ENCODE assay signal across 17 cellular contexts in genomic region chr1:150686275-150686674, GRCh38. TPM values are rescaled to one million over a fixed set of nuclear protein-coding genes. Genes with fewer than 3 reads are reported as not detected.
DNase-seq lines count a peak whose midpoint lies in the region; ATAC-seq and TF ChIP-seq lines count a peak whose summit lies in the region.
"Had no signal": no experiment of that assay in that cellular context is flagged by ENCODE, and none has a peak within 500 bp of the region (broad histone marks: within the 10 kb centered on the region; RNA-seq: fewer than 3 reads in every experiment).

No MANE protein-coding gene starts in this region.

- H3K9ac ChIP-seq in colonic mucosa (ENCODE audit: low read depth in 2 of 2, low read length in 2 of 2), result no peak overlapping the region

- H3K36me3 ChIP-seq in colonic mucosa, result no peaks in the 10 kb centered on the region

- POLR2A ChIA-PET in activated CD4-positive, alpha-beta T cell treated with anti-CD3 and anti-CD28 coated beads for 36 hours (lab: Charles Lee), result interaction anchor here (0.6 kb wide), 1 partner anchor 39 kb away, joined by 6 read pairs; no protein-coding TSS in a partner anchor

- ATAC-seq in activated CD4-positive, alpha-beta T cell treated with anti-CD3 and anti-CD28 coated beads for 36 hours, result no peak
- ATAC-seq in stimulated activated effector memory CD8-positive, alpha-beta T cell treated with anti-CD3 and anti-CD28 coated beads, Interleukin-12 subunit alpha, Interleukin-12 subunit beta, amount 100 ng/mL, for 72 hours, result no peak
- no peak for ATAC-seq in activated naive CD4-positive, alpha-beta T cell treated with anti-CD3 and anti-CD28 coated beads, Interleukin-2, amount 50 U/mL, for 72 hours
- no peak for ATAC-seq in HG03565 (IDR thresholded peaks at IDR 0.05; ENCODE audit: unreplicated experiment)
- ATAC-seq: A549 had no signal

- no peak overlapping the region for H3K4me3 ChIP-seq in colonic mucosa
- H3K4me3 ChIP-seq: A549 had no signal

- CTCF ChIA-PET in activated CD4-positive, alpha-beta T cell treated with anti-CD3 and anti-CD28 coated beads for 36 hours (lab: Charles Lee), result interaction anchor here (0.7 to 1.6 kb wide), 3 partner anchors 11 to 663 kb away, joined by 3 to 8 read pairs (median 4); partner anchors contain the start of gene GOLPH3L

- peaks cover 14% of the 10 kb centered on the region for H3K36me3 Mint-ChIP-seq in activated CD4-positive, alpha-beta T cell treated with anti-CD3 and anti-CD28 coated beads, Interleukin-2, amount 10 ng/mL, durations not matched to agents 24 days and 14 days (ENCODE audit: low read depth)
- H3K36me3 Mint-ChIP-seq in activated CD4-positive, alpha-beta T cell treated with anti-CD3 and anti-CD28 coated beads for 36 hours (ENCODE audit: low read depth), result peaks cover 11% of the 10 kb centered on the region
- H3K36me3 Mint-ChIP-seq in stimulated activated effector memory CD8-positive, alpha-beta T cell treated with anti-CD3 and anti-CD28 coated beads, Interleukin-12 subunit alpha, Interleukin-12 subunit beta, amount 100 ng/mL, for 72 hours, result peaks cover 54% of the 10 kb centered on the region
- H3K36me3 Mint-ChIP-seq in activated naive CD4-positive, alpha-beta T cell treated with anti-CD3 and anti-CD28 coated beads, Interleukin-2, amount 50 U/mL, for 72 hours, result peaks cover 0 to 8% of the 10 kb centered on the region in 2 donors
- peaks cover 26% of the 10 kb centered on the region for H3K36me3 Mint-ChIP-seq in activated T-helper 2 cell treated with anti-CD3 and anti-CD28 coated beads, Interferon-gamma antibody, Interleukin-2, Interleukin-4, amounts not matched to agents 10 μg/mL and 5 μg/mL and 100 μg/mL, durations not matched to agents 14 hours and 24 hours and 36 hours (ENCODE audit: low read depth)

- H3K27ac ChIP-seq in colonic mucosa, result peak overlapping the region; percentile 43
- H3K27ac ChIP-seq: 22Rv1, A549, C4-2B, HL-60 had no signal

- peaks cover 9% of the 10 kb centered on the region for H3K4me1 Mint-ChIP-seq in activated CD4-positive, alpha-beta T cell treated with anti-CD3 and anti-CD28 coated beads, Interleukin-2, amount 10 ng/mL, durations not matched to agents 24 days and 14 days
- peaks cover 13% of the 10 kb centered on the region for H3K4me1 Mint-ChIP-seq in activated CD4-positive, alpha-beta T cell treated with anti-CD3 and anti-CD28 coated beads for 36 hours
- peaks cover 6% of the 10 kb centered on the region for H3K4me1 Mint-ChIP-seq in stimulated activated effector memory CD8-positive, alpha-beta T cell treated with anti-CD3 and anti-CD28 coated beads, Interleukin-12 subunit alpha, Interleukin-12 subunit beta, amount 100 ng/mL, for 72 hours
- H3K4me1 Mint-ChIP-seq in activated T-helper 2 cell treated with anti-CD3 and anti-CD28 coated beads, Interferon-gamma antibody, Interleukin-2, Interleukin-4, amounts not matched to agents 10 μg/mL and 5 μg/mL and 100 μg/mL, durations not matched to agents 14 hours and 24 hours and 36 hours (ENCODE audit: low read depth), result peaks cover 4% of the 10 kb centered on the region

- no peaks in the 10 kb centered on the region for H3K27me3 ChIP-seq in colonic mucosa

- intact Hi-C loops in activated CD4-positive, alpha-beta T cell treated with anti-CD3 and anti-CD28 coated beads, Interleukin-2, amount 10 ng/mL, durations not matched to agents 24 days and 14 days (cut with micrococcal nuclease), result no loop called here
- intact Hi-C loops in activated CD4-positive, alpha-beta T cell treated with anti-CD3 and anti-CD28 coated beads for 36 hours (cut with DNase I, micrococcal nuclease), result no loop called here
- intact Hi-C loops in colonic mucosa (cut with DNase I), result no loop called here
- intact Hi-C loops in activated T-helper 2 cell treated with anti-CD3 and anti-CD28 coated beads, Interferon-gamma antibody, Interleukin-2, Interleukin-4, amounts not matched to agents 10 μg/mL and 5 μg/mL and 100 μg/mL, durations not matched to agents 14 hours and 24 hours and 36 hours (cut with micrococcal nuclease), result no loop called here

- H3K4me3 Mint-ChIP-seq in activated CD4-positive, alpha-beta T cell treated with anti-CD3 and anti-CD28 coated beads, Interleukin-2, amount 10 ng/mL, durations not matched to agents 24 days and 14 days, result no peak overlapping the region
- no peak overlapping the region for H3K4me3 Mint-ChIP-seq in activated CD4-positive, alpha-beta T cell treated with anti-CD3 and anti-CD28 coated beads for 36 hours
- no peak overlapping the region for H3K4me3 Mint-ChIP-seq in stimulated activated effector memory CD8-positive, alpha-beta T cell treated with anti-CD3 and anti-CD28 coated beads, Interleukin-12 subunit alpha, Interleukin-12 subunit beta, amount 100 ng/mL, for 72 hours
- H3K4me3 Mint-ChIP-seq in activated T-helper 2 cell treated with anti-CD3 and anti-CD28 coated beads, Interferon-gamma antibody, Interleukin-2, Interleukin-4, amounts not matched to agents 10 μg/mL and 5 μg/mL and 100 μg/mL, durations not matched to agents 14 hours and 24 hours and 36 hours (ENCODE audit: low read depth), result no peak overlapping the region
- H3K4me3 Mint-ChIP-seq: CD4-positive, alpha-beta T cell had no signal

- no peaks in the 10 kb centered on the region for H3K9me3 Mint-ChIP-seq in activated CD4-positive, alpha-beta T cell treated with anti-CD3 and anti-CD28 coated beads, Interleukin-2, amount 10 ng/mL, durations not matched to agents 24 days and 14 days
- H3K9me3 Mint-ChIP-seq in activated CD4-positive, alpha-beta T cell treated with anti-CD3 and anti-CD28 coated beads for 36 hours (ENCODE audit: low read depth), result no peaks in the 10 kb centered on the region
- H3K9me3 Mint-ChIP-seq in stimulated activated effector memory CD8-positive, alpha-beta T cell treated with anti-CD3 and anti-CD28 coated beads, Interleukin-12 subunit alpha, Interleukin-12 subunit beta, amount 100 ng/mL, for 72 hours, result no peaks in the 10 kb centered on the region
- no peaks in the 10 kb centered on the region for H3K9me3 Mint-ChIP-seq in activated naive CD4-positive, alpha-beta T cell treated with anti-CD3 and anti-CD28 coated beads, Interleukin-2, amount 50 U/mL, for 72 hours
- H3K9me3 Mint-ChIP-seq in activated T-helper 2 cell treated with anti-CD3 and anti-CD28 coated beads, Interferon-gamma antibody, Interleukin-2, Interleukin-4, amounts not matched to agents 10 μg/mL and 5 μg/mL and 100 μg/mL, durations not matched to agents 14 hours and 24 hours and 36 hours, result no peaks in the 10 kb centered on the region
- H3K9me3 Mint-ChIP-seq: CD4-positive, alpha-beta T cell had no signal

- TF ChIP-seq CTCF in colonic mucosa (IDR thresholded peaks at IDR 0.05), result no peak

- no peaks in the 10 kb centered on the region for H3K9me3 ChIP-seq in colonic mucosa
- H3K9me3 ChIP-seq: A549, Caco-2 had no signal

- no peaks in the 10 kb centered on the region for H3K27me3 Mint-ChIP-seq in activated CD4-positive, alpha-beta T cell treated with anti-CD3 and anti-CD28 coated beads, Interleukin-2, amount 10 ng/mL, durations not matched to agents 24 days and 14 days
- no peaks in the 10 kb centered on the region for H3K27me3 Mint-ChIP-seq in activated CD4-positive, alpha-beta T cell treated with anti-CD3 and anti-CD28 coated beads for 36 hours
- H3K27me3 Mint-ChIP-seq in activated T-helper 2 cell treated with anti-CD3 and anti-CD28 coated beads, Interferon-gamma antibody, Interleukin-2, Interleukin-4, amounts not matched to agents 10 μg/mL and 5 μg/mL and 100 μg/mL, durations not matched to agents 14 hours and 24 hours and 36 hours (ENCODE audit: low read depth), result no peaks in the 10 kb centered on the region
- H3K27me3 Mint-ChIP-seq: CD4-positive, alpha-beta T cell had no signal

- H3K4me1 ChIP-seq in colonic mucosa, result peaks cover 6% of the 10 kb centered on the region
- H3K4me1 ChIP-seq: A549, Caco-2 had no signal

- DNase-seq in activated CD4-positive, alpha-beta T cell treated with anti-CD3 and anti-CD28 coated beads, Interleukin-2, amount 10 ng/mL, durations not matched to agents 24 days and 14 days, result peak; percentile 31
- no peak for DNase-seq in activated CD4-positive, alpha-beta T cell treated with anti-CD3 and anti-CD28 coated beads for 36 hours
- DNase-seq in colonic mucosa, result peak; percentile 63
- DNase-seq in stimulated activated effector memory CD8-positive, alpha-beta T cell treated with anti-CD3 and anti-CD28 coated beads, Interleukin-12 subunit alpha, Interleukin-12 subunit beta, amount 100 ng/mL, for 72 hours (ENCODE audit: low spot score in 2 of 2), result no peak
- no peak for DNase-seq in activated naive CD4-positive, alpha-beta T cell treated with anti-CD3 and anti-CD28 coated beads, Interleukin-2, amount 50 U/mL, for 72 hours (ENCODE audit: low spot score in 2 of 2)
- no peak for DNase-seq in activated T-helper 2 cell treated with anti-CD3 and anti-CD28 coated beads, Interferon-gamma antibody, Interleukin-2, Interleukin-4, amounts not matched to agents 10 μg/mL and 5 μg/mL and 100 μg/mL, durations not matched to agents 14 hours and 24 hours and 36 hours (ENCODE audit: low spot score)
- DNase-seq: AML-193; Caco-2; CD4-positive, alpha-beta T cell; GOT3; H7 had no signal

- no peak overlapping the region for H3K27ac Mint-ChIP-seq in activated CD4-positive, alpha-beta T cell treated with anti-CD3 and anti-CD28 coated beads, Interleukin-2, amount 10 ng/mL, durations not matched to agents 24 days and 14 days
- no peak overlapping the region for H3K27ac Mint-ChIP-seq in activated CD4-positive, alpha-beta T cell treated with anti-CD3 and anti-CD28 coated beads for 36 hours
- H3K27ac Mint-ChIP-seq in stimulated activated effector memory CD8-positive, alpha-beta T cell treated with anti-CD3 and anti-CD28 coated beads, Interleukin-12 subunit alpha, Interleukin-12 subunit beta, amount 100 ng/mL, for 72 hours, result peak overlapping the region; percentile 20
- no peak overlapping the region for H3K27ac Mint-ChIP-seq in activated naive CD4-positive, alpha-beta T cell treated with anti-CD3 and anti-CD28 coated beads, Interleukin-2, amount 50 U/mL, for 72 hours
- H3K27ac Mint-ChIP-seq in activated T-helper 2 cell treated with anti-CD3 and anti-CD28 coated beads, Interferon-gamma antibody, Interleukin-2, Interleukin-4, amounts not matched to agents 10 μg/mL and 5 μg/mL and 100 μg/mL, durations not matched to agents 14 hours and 24 hours and 36 hours, result no peak overlapping the region
- H3K27ac Mint-ChIP-seq: CD4-positive, alpha-beta T cell had no signal

RNA-seq across cellular contexts. Expression of gene GOLPH3L, which starts 10.7 kb away (rescaled TPM):
- 19.6 and 19.8 TPM in 2 replicates for total RNA-seq in activated CD4-positive, alpha-beta T cell treated with anti-CD3 and anti-CD28 coated beads, Interleukin-2, amount 10 ng/mL, durations not matched to agents 24 days and 14 days
- 10 to 100 TPM; 24.2 to 29.1 TPM for total RNA-seq in activated CD4-positive, alpha-beta T cell treated with anti-CD3 and anti-CD28 coated beads for 36 hours
- 100 to 1,000 TPM in 1 of 2 donors, 10 to 100 TPM in 1; 70.0 to 101 TPM for total RNA-seq in colonic mucosa
- 10 to 100 TPM; 15.8 to 20.9 TPM for total RNA-seq in activated naive CD4-positive, alpha-beta T cell treated with anti-CD3 and anti-CD28 coated beads, Interleukin-2, amount 50 U/mL, for 72 hours
- 21.3 and 22.4 TPM in 2 replicates for total RNA-seq in activated T-helper 2 cell treated with anti-CD3 and anti-CD28 coated beads, Interferon-gamma antibody, Interleukin-2, Interleukin-4, amounts not matched to agents 10 μg/mL and 5 μg/mL and 100 μg/mL, durations not matched to agents 14 hours and 24 hours and 36 hours

RNA-seq across cellular contexts. Expression of gene HORMAD1, which starts 34.4 kb away (rescaled TPM):
- total RNA-seq in activated CD4-positive, alpha-beta T cell treated with anti-CD3 and anti-CD28 coated beads, Interleukin-2, amount 10 ng/mL, durations not matched to agents 24 days and 14 days, result not detected in 2 replicates
- under 1 TPM in 1 of 2 experiments, not detected in 1; 0.25 TPM for total RNA-seq in activated CD4-positive, alpha-beta T cell treated with anti-CD3 and anti-CD28 coated beads for 36 hours
- total RNA-seq in colonic mucosa, result 1 to 10 TPM in 1 of 2 donors, not detected in 1; 1.1 TPM
- total RNA-seq in activated naive CD4-positive, alpha-beta T cell treated with anti-CD3 and anti-CD28 coated beads, Interleukin-2, amount 50 U/mL, for 72 hours, result under 1 TPM in 1 of 2 donors, not detected in 1; 0.32 TPM
- total RNA-seq in activated T-helper 2 cell treated with anti-CD3 and anti-CD28 coated beads, Interferon-gamma antibody, Interleukin-2, Interleukin-4, amounts not matched to agents 10 μg/mL and 5 μg/mL and 100 μg/mL, durations not matched to agents 14 hours and 24 hours and 36 hours, result 0.27 TPM in 1 of 2 replicates, not detected in the other
- total RNA-seq: Caco-2; CD4-positive, alpha-beta T cell; H7; HT1080 had no signal

RNA-seq across cellular contexts. Expression of gene ENSA, which starts 56.9 kb away (rescaled TPM):
- total RNA-seq in activated CD4-positive, alpha-beta T cell treated with anti-CD3 and anti-CD28 coated beads, Interleukin-2, amount 10 ng/mL, durations not matched to agents 24 days and 14 days, result 244 and 248 TPM in 2 replicates
- 100 to 1,000 TPM; 197 to 240 TPM for total RNA-seq in activated CD4-positive, alpha-beta T cell treated with anti-CD3 and anti-CD28 coated beads for 36 hours
- total RNA-seq in colonic mucosa, result 100 to 1,000 TPM; 199 to 227 TPM
- 100 to 1,000 TPM; 133 to 183 TPM for total RNA-seq in activated naive CD4-positive, alpha-beta T cell treated with anti-CD3 and anti-CD28 coated beads, Interleukin-2, amount 50 U/mL, for 72 hours
- total RNA-seq in activated T-helper 2 cell treated with anti-CD3 and anti-CD28 coated beads, Interferon-gamma antibody, Interleukin-2, Interleukin-4, amounts not matched to agents 10 μg/mL and 5 μg/mL and 100 μg/mL, durations not matched to agents 14 hours and 24 hours and 36 hours, result 252 and 253 TPM in 2 replicates

Comparison
In these comparisons a context has a peak if more than half of its experiments do, and no peak if none do; other contexts are left out.
1. DNase-seq: peak in activated CD4-positive, alpha-beta T cell treated with anti-CD3 and anti-CD28 coated beads, Interleukin-2, amount 10 ng/mL, durations not matched to agents 24 days and 14 days (single experiment) and colonic mucosa (single experiment); none in activated CD4-positive, alpha-beta T cell treated with anti-CD3 and anti-CD28 coated beads for 36 hours (single experiment), stimulated activated effector memory CD8-positive, alpha-beta T cell treated with anti-CD3 and anti-CD28 coated beads, Interleukin-12 subunit alpha, Interleukin-12 subunit beta, amount 100 ng/mL, for 72 hours (0 of 2), activated naive CD4-positive, alpha-beta T cell treated with anti-CD3 and anti-CD28 coated beads, Interleukin-2, amount 50 U/mL, for 72 hours (0 of 2) and activated T-helper 2 cell treated with anti-CD3 and anti-CD28 coated beads, Interferon-gamma antibody, Interleukin-2, Interleukin-4, amounts not matched to agents 10 μg/mL and 5 μg/mL and 100 μg/mL, durations not matched to agents 14 hours and 24 hours and 36 hours (single experiment).